ENCODE assay signal across 8 cellular contexts in genomic region chr17:73309727-73310555, GRCh38. TPM values are rescaled to one million over a fixed set of nuclear protein-coding genes. Genes with fewer than 3 reads are reported as not detected.
DNase-seq lines count a peak whose midpoint lies in the region; ATAC-seq and TF ChIP-seq lines count a peak whose summit lies in the region.

No MANE protein-coding gene starts in this region.

- H3K79me2 ChIP-seq in smooth muscle cell (ENCODE audit: low read depth) = peaks cover 48% of the 10 kb centered on the region

- H3K4me2 ChIP-seq in smooth muscle cell = peak overlapping the region; percentile 97

- no peaks in the 10 kb centered on the region for H3K27me3 ChIP-seq in iPS-15b (ENCODE audit: control insufficient read depth, insufficient read depth, low read length)
- no peaks in the 10 kb centered on the region for H3K27me3 ChIP-seq in smooth muscle cell (ENCODE audit: low read depth)

- H3K9me3 ChIP-seq in iPS-15b (ENCODE audit: control insufficient read depth, insufficient read depth, low read length) (no peaks in the 10 kb centered on the region), smooth muscle cell (replicated peaks; ENCODE audit: low read depth) (no peaks in the 10 kb centered on the region)

- peak overlapping the region; percentile 89 for H3K4me3 Mint-ChIP-seq in activated T-cell treated with anti-CD3 and anti-CD28 coated beads, Interleukin-2, amount 50 U/mL, for 72 hours

- H3K9me3 Mint-ChIP-seq in activated T-cell treated with anti-CD3 and anti-CD28 coated beads, Interleukin-2, amount 50 U/mL, for 72 hours = no peaks in the 10 kb centered on the region
- no peaks in the 10 kb centered on the region for H3K9me3 Mint-ChIP-seq in activated naive CD4-positive, alpha-beta T cell treated with anti-CD3 and anti-CD28 coated beads, Interleukin-2, amount 50 U/mL, for 72 hours

- peak overlapping the region; percentile 71 for H2AFZ ChIP-seq in smooth muscle cell (ENCODE audit: low read depth)

- H3K4me3 ChIP-seq in iPS-15b (ENCODE audit: low read depth, low read length) (peak overlapping the region; percentile 87), smooth muscle cell (peak overlapping the region; percentile 97)

- H3K4me1 ChIP-seq in iPS-15b (ENCODE audit: control insufficient read depth, insufficient read depth, low read length) (peaks cover 24% of the 10 kb centered on the region), smooth muscle cell (ENCODE audit: low read depth) (peaks cover 33% of the 10 kb centered on the region)

- H3K36me3 Mint-ChIP-seq in activated T-cell treated with anti-CD3 and anti-CD28 coated beads, Interleukin-2, amount 50 U/mL, for 72 hours (ENCODE audit: insufficient read depth in 2 of 2) = no peaks in the 10 kb centered on the region
- H3K36me3 Mint-ChIP-seq in activated naive CD4-positive, alpha-beta T cell treated with anti-CD3 and anti-CD28 coated beads, Interleukin-2, amount 50 U/mL, for 72 hours = no peaks in the 10 kb centered on the region

- TF ChIP-seq CTCF in smooth muscle cell (IDR thresholded peaks at IDR 0.05; ENCODE audit: borderline replicate concordance, insufficient read depth, poor library complexity, severe bottlenecking) = no peak

- H3K27ac Mint-ChIP-seq in activated T-cell treated with anti-CD3 and anti-CD28 coated beads, Interleukin-2, amount 50 U/mL, for 72 hours = no peak overlapping the region
- H3K27ac Mint-ChIP-seq in activated naive CD4-positive, alpha-beta T cell treated with anti-CD3 and anti-CD28 coated beads, Interleukin-2, amount 50 U/mL, for 72 hours = peak overlapping the region; percentile 24 to 29

- no peak for DNase-seq in activated T-cell treated with anti-CD3 and anti-CD28 coated beads, Interleukin-2, amount 50 U/mL, for 72 hours
- DNase-seq in activated T-cell treated with anti-CD3 and anti-CD28 coated beads, Interleukin-2, amount 50 U/mL, for 48 hours = no peak
- DNase-seq in activated naive CD4-positive, alpha-beta T cell treated with anti-CD3 and anti-CD28 coated beads, Interleukin-2, amount 50 U/mL, for 72 hours (ENCODE audit: low spot score in 2 of 2) = no peak
- no peak for DNase-seq in smooth muscle cell (lab: John Stamatoyannopoulos, UW; ENCODE audit: unreplicated experiment)
- no peak for DNase-seq in stimulated activated CD4-positive, alpha-beta T cell treated with anti-CD3 and anti-CD28 coated beads, Interleukin-1b, Interleukin-23, amount 100 ng/mL, for 48 hours
- no peak for DNase-seq in islet precursor cell

- H3K36me3 ChIP-seq in iPS-15b (ENCODE audit: control insufficient read depth, insufficient read depth, low read length) (no peaks in the 10 kb centered on the region), smooth muscle cell (ENCODE audit: low read depth) (no peaks in the 10 kb centered on the region)

- ATAC-seq in activated T-cell treated with anti-CD3 and anti-CD28 coated beads, Interleukin-2, amount 50 U/mL, for 72 hours (replicated peaks in 1 of 2) = no peak
- no peak for ATAC-seq in activated naive CD4-positive, alpha-beta T cell treated with anti-CD3 and anti-CD28 coated beads, Interleukin-2, amount 50 U/mL, for 72 hours
- ATAC-seq in activated CD4-positive, CD25-positive, alpha-beta regulatory T cell treated with anti-CD3 and anti-CD28 coated beads, Interleukin-2, amount 50 U/mL, for 24 hours = no peak

- H3K9ac ChIP-seq in iPS-15b (ENCODE audit: low read depth, low read length) = peak overlapping the region; percentile 56
- H3K9ac ChIP-seq in smooth muscle cell (ENCODE audit: low read depth) = peak overlapping the region; percentile 93

- peaks cover 7% of the 10 kb centered on the region for H3K4me1 Mint-ChIP-seq in activated T-cell treated with anti-CD3 and anti-CD28 coated beads, Interleukin-2, amount 50 U/mL, for 72 hours (ENCODE audit: low read depth)

- H4K20me1 ChIP-seq in smooth muscle cell (ENCODE audit: low read depth) = peaks cover 41% of the 10 kb centered on the region

- no peaks in the 10 kb centered on the region for H3K27me3 Mint-ChIP-seq in activated T-cell treated with anti-CD3 and anti-CD28 coated beads, Interleukin-2, amount 50 U/mL, for 72 hours (ENCODE audit: low read depth)

- H3F3A ChIP-seq in smooth muscle cell (ENCODE audit: low read depth) = peaks cover 5% of the 10 kb centered on the region

- peak overlapping the region; percentile 82 for H3K27ac ChIP-seq in smooth muscle cell (ENCODE audit: low read depth)

- 18% methylated on average over 19 of the region's 19 CpGs for WGBS in smooth muscle cell (ENCODE audit: low lambda C conversion rate)

RNA-seq across cellular contexts. Expression of gene CDC42EP4, which starts 1.9 kb away (rescaled TPM):
- total RNA-seq in activated T-cell treated with anti-CD3 and anti-CD28 coated beads, Interleukin-2, amount 50 U/mL, for 72 hours = 1 to 10 TPM; 1.6 to 3.2 TPM
- total RNA-seq in activated naive CD4-positive, alpha-beta T cell treated with anti-CD3 and anti-CD28 coated beads, Interleukin-2, amount 50 U/mL, for 72 hours = 1 to 10 TPM; 1.1 to 1.8 TPM
- total RNA-seq in smooth muscle cell = 13.4 and 15.1 TPM in 2 replicates
- polyA plus RNA-seq in smooth muscle cell = 21.2 and 21.4 TPM in 2 replicates

RNA-seq across cellular contexts. Expression of gene CPSF4L, which starts 48.3 kb away (rescaled TPM):
- total RNA-seq in activated T-cell treated with anti-CD3 and anti-CD28 coated beads, Interleukin-2, amount 50 U/mL, for 72 hours = not detected
- not detected for total RNA-seq in activated naive CD4-positive, alpha-beta T cell treated with anti-CD3 and anti-CD28 coated beads, Interleukin-2, amount 50 U/mL, for 72 hours
- not detected in 2 replicates for total RNA-seq in smooth muscle cell
- 0.30 TPM in 1 of 2 replicates, not detected in the other for polyA plus RNA-seq in smooth muscle cell
